8 cellular contexts compared by ENCODE assay signal in genomic region chr16:75116081-75116910, GRCh38.
A peak's percentile ranks its signal among the peaks of the same experiment; 100 is the strongest.
DNase-seq lines count a peak whose midpoint lies in the region; ATAC-seq lines count a peak whose summit lies in the region.
"Had no signal": no experiment of that assay in that cellular context is flagged by ENCODE, and none has a peak within 500 bp of the region (broad histone marks: within the 10 kb centered on the region; RNA-seq: fewer than 3 reads in every experiment).

TSS of gene LDHD (minus strand) at chr16:75116780. CDS start at chr16:75116720, 60 bp downstream.

- DNase-seq in NOMO-1 treated with DMSO at 0.1 percent for 48 hours (lab: John Stamatoyannopoulos, UW; ENCODE audit: unreplicated experiment), result peak; percentile 82
- DNase-seq in cerebellar cortex (ENCODE audit: low spot score), result peak; percentile 93
- DNase-seq in inferior parietal cortex (ENCODE audit: extremely low spot score), result peak; percentile 78
- no peak for DNase-seq in activated CD4-positive, CD25-positive, alpha-beta regulatory T cell treated with anti-CD3 and anti-CD28 coated beads, Interleukin-2, amount 50 U/mL, for 72 hours

- peak within 1 kb of the TSS in 3 of 21 experiments; percentile 1 to 16 (median 12) for H3K27ac ChIP-seq in skin epidermis
- H3K27ac ChIP-seq: SJSA1 had no signal

- ATAC-seq in GM19324 (IDR thresholded peaks at IDR 0.05; ENCODE audit: low FRiP score, unreplicated experiment) (peak; percentile 71), GM21360 (IDR thresholded peaks at IDR 0.05; ENCODE audit: unreplicated experiment) (no peak)

- peak within 1 kb of the TSS in 6 of 7 experiments; percentile 16 to 44 (median 26) for H3K4me3 ChIP-seq in skin epidermis
- H3K4me3 ChIP-seq: SJSA1 had no signal
